Comparison of ENCODE assay signal across 8 cellular contexts in genomic region chr4:82989567-82990429, GRCh38. TPM values are rescaled to one million over a fixed set of nuclear protein-coding genes. Genes with fewer than 3 reads are reported as not detected.
DNase-seq lines count a peak whose midpoint lies in the region; ATAC-seq and TF ChIP-seq lines count a peak whose summit lies in the region.

No MANE protein-coding gene starts in this region.

- no peak overlapping the region for H3K9ac ChIP-seq in smooth muscle cell (ENCODE audit: low read depth)

- ATAC-seq in GM21717 (IDR thresholded peaks at IDR 0.05; ENCODE audit: unreplicated experiment) (peak; percentile 93), left colon (peak; percentile 61)

- no peaks in the 10 kb centered on the region for H4K20me1 ChIP-seq in smooth muscle cell (ENCODE audit: low read depth)

- peaks cover 19% of the 10 kb centered on the region for H3K79me2 ChIP-seq in smooth muscle cell (ENCODE audit: low read depth)

- 98% methylated on average over 2 of the region's 2 CpGs for WGBS in smooth muscle cell (ENCODE audit: low lambda C conversion rate)

- TF ChIP-seq CTCF in GM13976 (IDR thresholded peaks at IDR 0.05; ENCODE audit: borderline replicate concordance, control extremely low read depth, extremely low read depth, insufficient read depth, missing control alignments) = no peak
- no peak for TF ChIP-seq CTCF in smooth muscle cell (IDR thresholded peaks at IDR 0.05; ENCODE audit: borderline replicate concordance, insufficient read depth, poor library complexity, severe bottlenecking)

- in situ Hi-C loops in GM13976 (cut with MboI; ENCODE audit: low sequenced_read_pairs, unreplicated experiment) = no loop called here

- H3K27ac ChIP-seq in smooth muscle cell (ENCODE audit: low read depth) = no peak overlapping the region

- DNase-seq in GM13976 (ENCODE audit: low spot score) = peak; percentile 72
- peak; percentile 34 for DNase-seq in M059J (ENCODE audit: low read depth)
- no peak for DNase-seq in left colon
- DNase-seq in activated effector memory CD4-positive, alpha-beta T cell treated with Interleukin-2 at 50 U/mL for 16 hours = no peak
- no peak for DNase-seq in smooth muscle cell (lab: John Stamatoyannopoulos, UW; ENCODE audit: unreplicated experiment)
- DNase-seq in cerebellar cortex (ENCODE audit: low spot score) = no peak
- DNase-seq in stimulated activated CD4-positive, alpha-beta T cell treated with anti-CD3 and anti-CD28 coated beads, Interleukin-15, amount 100 ng/mL, for 24 hours = no peak

- H3K4me3 ChIP-seq in smooth muscle cell = no peak overlapping the region

- no peak overlapping the region for H2AFZ ChIP-seq in smooth muscle cell (ENCODE audit: low read depth)

- intact Hi-C loops in left colon (cut with DNase I, micrococcal nuclease) = no loop called here

- no peaks in the 10 kb centered on the region for H3K36me3 ChIP-seq in smooth muscle cell (ENCODE audit: low read depth)

- no peak overlapping the region for H3K4me2 ChIP-seq in smooth muscle cell

- H3K9me3 ChIP-seq in smooth muscle cell (replicated peaks; ENCODE audit: low read depth) = no peaks in the 10 kb centered on the region

- H3K4me1 ChIP-seq in smooth muscle cell (ENCODE audit: low read depth) = no peaks in the 10 kb centered on the region

- no peaks in the 10 kb centered on the region for H3K27me3 ChIP-seq in smooth muscle cell (ENCODE audit: low read depth)

- no peaks in the 10 kb centered on the region for H3F3A ChIP-seq in smooth muscle cell (ENCODE audit: low read depth)

RNA-seq across cellular contexts. Expression of gene LIN54, which starts 20.8 kb away (rescaled TPM):
- total RNA-seq in M059J (2014; rRNA removed; shearing (Covaris generic)) = 15.6 and 21.4 TPM in 2 replicates
- total RNA-seq in left colon (10 to 100 TPM; 13.5 to 15.6 TPM), smooth muscle cell (24.1 and 25.1 TPM in 2 replicates)
- polyA plus RNA-seq in smooth muscle cell = 3.9 and 5.0 TPM in 2 replicates

RNA-seq across cellular contexts. Expression of gene COPS4, which starts 45.2 kb away (rescaled TPM):
- 84.6 and 85.8 TPM in 2 replicates for total RNA-seq in M059J (2014; rRNA removed; shearing (Covaris generic))
- total RNA-seq in left colon (10 to 100 TPM; 22.9 to 23.7 TPM), smooth muscle cell (55.5 and 69.8 TPM in 2 replicates)
- polyA plus RNA-seq in smooth muscle cell = 41.2 and 53.4 TPM in 2 replicates

Comparison
In these comparisons a context has a peak if more than half of its experiments do, and no peak if none do; other contexts are left out.
1. DNase-seq: peak in GM13976 (single experiment) and M059J (single experiment); none in left colon (0 of 2), activated effector memory CD4-positive, alpha-beta T cell treated with Interleukin-2 at 50 U/mL for 16 hours (single experiment), smooth muscle cell (single experiment), cerebellar cortex (single experiment) and stimulated activated CD4-positive, alpha-beta T cell treated with anti-CD3 and anti-CD28 coated beads, Interleukin-15, amount 100 ng/mL, for 24 hours (single experiment).